Comparison of ENCODE assay signal across 8 cellular contexts in genomic region chr1:53945433-53946251, GRCh38. TPM values are rescaled to one million over a fixed set of nuclear protein-coding genes. Genes with fewer than 3 reads are reported as not detected.
DNase-seq lines count a peak whose midpoint lies in the region; ATAC-seq, FAIRE-seq and TF ChIP-seq lines count a peak whose summit lies in the region.

Gene IFT25 (minus strand): TSS chr1:53945699. CDS start chr1:53940082, 5,617 bp downstream.

- FAIRE-seq in GM12891 (lab: Jason Lieb, UNC): no peak

- no peaks in the 10 kb centered on the region for H3K27me3 ChIP-seq in trophoblast cell (ENCODE audit: insufficient read depth, low read length)
- H3K27me3 ChIP-seq in tibial nerve: no peaks in the 10 kb centered on the region

- peak; percentile 70 for ATAC-seq in HG02763 (IDR thresholded peaks at IDR 0.05; ENCODE audit: unreplicated experiment)
- peak; percentile 90 for ATAC-seq in activated naive CD8-positive, alpha-beta T cell treated with anti-CD3 and anti-CD28 coated beads, Interleukin-2, amount 50 U/mL, for 24 hours
- ATAC-seq in Right ventricle myocardium superior (ENCODE audit: poor library complexity): peak; percentile 95

- H3K36me3 Mint-ChIP-seq in activated naive CD8-positive, alpha-beta T cell treated with anti-CD3 and anti-CD28 coated beads, Interleukin-2, amount 50 U/mL, for 24 hours (ENCODE audit: low read depth): peaks cover 8% of the 10 kb centered on the region

- H3K36me3 ChIP-seq in trophoblast cell (ENCODE audit: control insufficient read depth in 1 of 2, insufficient read depth in 2 of 2, low read length in 2 of 2): peaks cover 0 to 3% of the 10 kb centered on the region in 2 experiments
- no peaks in the 10 kb centered on the region for H3K36me3 ChIP-seq in tibial nerve

- peak within 1 kb of the TSS; percentile 82 for H3K4me2 ChIP-seq in trophoblast cell (ENCODE audit: low read length)

- H3K79me2 ChIP-seq in trophoblast cell (ENCODE audit: control insufficient read depth, insufficient read depth, low read length, poor library complexity): peaks cover 13% of the 10 kb centered on the region

- peak within 1 kb of the TSS; percentile 62 for H2BK12ac ChIP-seq in trophoblast cell (ENCODE audit: low read length)

- H4K12ac ChIP-seq in trophoblast cell (ENCODE audit: low read depth, low read length): peak within 1 kb of the TSS; percentile 97

- peak within 1 kb of the TSS; percentile 94 for H2BK120ac ChIP-seq in trophoblast cell (ENCODE audit: insufficient read depth, low read length, poor library complexity)

- TF ChIP-seq EP300 in tibial nerve (IDR thresholded peaks at IDR 0.05): peak in 1 of 2 donors; percentile 85

- peak within 1 kb of the TSS; percentile 91 for H4K91ac ChIP-seq in trophoblast cell (ENCODE audit: low read depth, low read length)

- no peaks in the 10 kb centered on the region for H3K27me3 Mint-ChIP-seq in activated naive CD8-positive, alpha-beta T cell treated with anti-CD3 and anti-CD28 coated beads, Interleukin-2, amount 50 U/mL, for 24 hours

- peak within 1 kb of the TSS; percentile 94 for H3K27ac Mint-ChIP-seq in activated naive CD8-positive, alpha-beta T cell treated with anti-CD3 and anti-CD28 coated beads, Interleukin-2, amount 50 U/mL, for 24 hours

- H3K4me3 ChIP-seq in trophoblast cell (ENCODE audit: low read depth, low read length): peak within 1 kb of the TSS; percentile 93
- peak within 1 kb of the TSS; percentile 55 to 99 (median 92) for H3K4me3 ChIP-seq in tibial nerve

- DNase-seq in GM12891 (ENCODE audit: insufficient read length, low spot score) (peak; percentile 92), NCI-H1417 (lab: John Stamatoyannopoulos, UW) (peak; percentile 96 to 98 (median 98)), SW480 (ENCODE audit: low spot score) (peak; percentile 89), Right ventricle myocardium superior (peak; percentile 98), trophoblast cell (peak; percentile 95 to 98), tibial nerve (ENCODE audit: low spot score in 2 of 2) (peak; percentile 96 to 97)
- peak; percentile 99 for DNase-seq in activated naive CD8-positive, alpha-beta T cell treated with anti-CD3 and anti-CD28 coated beads, Interleukin-2, amount 50 U/mL, for 24 hours

- no CpG with 5 or more reads among the region's 90 CpGs for WGBS in trophoblast cell (ENCODE audit: extremely low coverage, insufficient coverage, insufficient read length)
- 1 to 2% methylated on average over 31 to 71 of the region's 90 CpGs for WGBS in tibial nerve, 2 donors

- peak within 1 kb of the TSS; percentile 89 for H2BK5ac ChIP-seq in trophoblast cell (ENCODE audit: low read depth, low read length, poor library complexity)

- no peak within 1 kb of the TSS for H2AK5ac ChIP-seq in trophoblast cell (ENCODE audit: low read length)

- H3K4me1 ChIP-seq in trophoblast cell (ENCODE audit: control insufficient read depth in 1 of 2, insufficient read depth in 2 of 2, low read length in 2 of 2) (peaks cover 4 to 15% of the 10 kb centered on the region in 2 experiments), tibial nerve (peaks cover 0 to 59% (median 18%) of the 10 kb centered on the region in 4 donors)

- H3K9ac ChIP-seq in trophoblast cell (ENCODE audit: low read length): peak within 1 kb of the TSS; percentile 88

- intact Hi-C loops in Right ventricle myocardium superior (cut with DNase I): loop anchor here (5.0 kb wide), 1 partner anchor 58 kb away; the partner anchor contains the start of gene YIPF1

- peak in 1 of 5 experiments; percentile 8 for TF ChIP-seq CTCF in tibial nerve (IDR thresholded peaks at IDR 0.05)

- H3K14ac ChIP-seq in trophoblast cell (ENCODE audit: low read length): peak within 1 kb of the TSS; percentile 96

- peak within 1 kb of the TSS; percentile 97 for H3K18ac ChIP-seq in trophoblast cell (ENCODE audit: low read length)

- H3K27ac ChIP-seq in trophoblast cell (ENCODE audit: low read depth, low read length) (peak within 1 kb of the TSS; percentile 72), tibial nerve (peak within 1 kb of the TSS; percentile 90 to 96 (median 93))

- H3K4ac ChIP-seq in trophoblast cell (ENCODE audit: low read depth, low read length): peak within 1 kb of the TSS; percentile 97

- H4K8ac ChIP-seq in trophoblast cell (ENCODE audit: low read depth, low read length): peak within 1 kb of the TSS; percentile 98

- H3K9me3 ChIP-seq in trophoblast cell (ENCODE audit: insufficient read depth, low read depth, low read length) (no peaks in the 10 kb centered on the region), tibial nerve (no peaks in the 10 kb centered on the region)

- H3K9me3 Mint-ChIP-seq in activated naive CD8-positive, alpha-beta T cell treated with anti-CD3 and anti-CD28 coated beads, Interleukin-2, amount 50 U/mL, for 24 hours: no peaks in the 10 kb centered on the region

- no peak within 1 kb of the TSS for H3K23ac ChIP-seq in trophoblast cell (ENCODE audit: low read length)

- H3K4me1 Mint-ChIP-seq in activated naive CD8-positive, alpha-beta T cell treated with anti-CD3 and anti-CD28 coated beads, Interleukin-2, amount 50 U/mL, for 24 hours: peaks cover 47% of the 10 kb centered on the region

- peak within 1 kb of the TSS; percentile 99 for H2AFZ ChIP-seq in trophoblast cell (ENCODE audit: insufficient read depth, low read length, poor library complexity)

- H3K4me3 Mint-ChIP-seq in activated naive CD8-positive, alpha-beta T cell treated with anti-CD3 and anti-CD28 coated beads, Interleukin-2, amount 50 U/mL, for 24 hours: peak within 1 kb of the TSS; percentile 98

- peaks cover 11% of the 10 kb centered on the region for H3K79me1 ChIP-seq in trophoblast cell (ENCODE audit: low read length)

- TF ChIP-seq POLR2A in GM12891 (IDR thresholded peaks at IDR 0.05; ENCODE audit: low read depth, low read length): peak; percentile 68
- TF ChIP-seq POLR2A in tibial nerve (IDR thresholded peaks at IDR 0.05): peak; percentile 60 to 77

TF ChIP-seq in GM12891, 5 proteins besides CTCF, POLR2A, EP300 and RAD21:
- TF ChIP-seq TAF1 (IDR thresholded peaks at IDR 0.05; ENCODE audit: low read depth, low read length) (peak; percentile 50; the same call in 1 of the 2 replicates), POLR2AphosphoS5 (IDR thresholded peaks at IDR 0.05; ENCODE audit: low read depth, low read length) (peak; percentile 74), PAX5 (IDR thresholded peaks at IDR 0.05; ENCODE audit: insufficient read depth, low read length, severe bottlenecking) (no peak)

RNA-seq across cellular contexts. Expression of gene IFT25, which starts in this region (rescaled TPM):
- 60.0 TPM for polyA plus RNA-seq in GM12891 (2012; ENCODE audit: low read depth, missing spikeins)
- total RNA-seq in Right ventricle myocardium superior (9.9 TPM), tibial nerve (10 to 100 TPM; 15.5 to 39.9 (median 26.8) TPM)
- 38.6 and 39.1 TPM in 2 replicates for polyA plus RNA-seq in trophoblast cell (2013)

Comparison
In these comparisons a context has a peak if more than half of its experiments do, and no peak if none do; other contexts are left out.
1. Peak in every context shown above with its lines: DNase-seq, ATAC-seq, H3K4me3 ChIP-seq and H3K27ac ChIP-seq.